In genomic region chr17:4594406-4595349, GRCh38 we compare ENCODE assay signal across 1 cellular context.
A peak's percentile ranks its signal among the peaks of the same experiment; 100 is the strongest.
TF ChIP-seq lines count a peak whose summit lies in the region.

No MANE protein-coding gene starts in this region.

TF ChIP-seq in GM12878, 131 proteins besides CTCF, POLR2A, EP300 and RAD21:
- TF ChIP-seq SMC3 (IDR thresholded peaks at IDR 0.05; ENCODE audit: borderline replicate concordance, low read length) = peak; percentile 22; the same call in 1 of the 2 replicates
- no peak for TF ChIP-seq IKZF2 (IDR thresholded peaks at IDR 0.05)
